Comparison of ENCODE assay signal across 1 cellular context in genomic region chr2:7118606-7119503, GRCh38.
TF ChIP-seq lines count a peak whose summit lies in the region.

No MANE protein-coding gene starts in this region.

TF ChIP-seq in H1, 55 proteins besides CTCF, POLR2A, EP300 and RAD21 (continued from another document):
- TF ChIP-seq USF2 (IDR thresholded peaks at IDR 0.05; ENCODE audit: low read length), result no peak
- no peak for TF ChIP-seq SAP30 (IDR thresholded peaks at IDR 0.05; ENCODE audit: insufficient read depth, insufficient replicate concordance, low read length)
- no peak for TF ChIP-seq ZNF274 (IDR thresholded peaks at IDR 0.05; ENCODE audit: borderline replicate concordance, extremely low read depth, low read length)
- no peak for TF ChIP-seq POLR2AphosphoS5 (IDR thresholded peaks at IDR 0.05; ENCODE audit: low read depth, low read length)
